Comparison of ENCODE assay signal across 8 cellular contexts in genomic region chr6:17156112-17156921, GRCh38. TPM values are rescaled to one million over a fixed set of nuclear protein-coding genes. Genes with fewer than 3 reads are reported as not detected.
DNase-seq lines count a peak whose midpoint lies in the region; ATAC-seq and TF ChIP-seq lines count a peak whose summit lies in the region.

No MANE protein-coding gene starts in this region.

- H3K4me1 ChIP-seq in IMR-90 (ENCODE audit: control insufficient read depth, insufficient read depth, low read length) (no peaks in the 10 kb centered on the region), OCI-LY7 (ENCODE audit: insufficient read depth, low read length, poor library complexity, severe bottlenecking) (no peaks in the 10 kb centered on the region), esophagus muscularis mucosa (peaks cover 0 to 4% (median 0%) of the 10 kb centered on the region in 4 donors)

- H3K27me3 ChIP-seq in IMR-90 (ENCODE audit: control insufficient read depth, insufficient read depth, low read length) (peaks cover 13% of the 10 kb centered on the region), esophagus muscularis mucosa (no peaks in the 10 kb centered on the region)

- peaks cover 21% of the 10 kb centered on the region for H3K9me3 Mint-ChIP-seq in nephron progenitor cell

- H3K4me3 Mint-ChIP-seq in nephron progenitor cell = no peak overlapping the region

- H3K4ac ChIP-seq in IMR-90 (ENCODE audit: low read depth, low read length) = no peak overlapping the region

- TF ChIP-seq CTCF in IMR-90 (conservative IDR thresholded peaks at IDR 0.05; ENCODE audit: low read depth, low read length) = peak; percentile 91
- TF ChIP-seq CTCF in OCI-LY7 (conservative IDR thresholded peaks at IDR 0.05; ENCODE audit: low read length) = peak; percentile 94
- peak; percentile 77 to 82 (median 81) for TF ChIP-seq CTCF in esophagus muscularis mucosa (IDR thresholded peaks at IDR 0.05)
- peak; percentile 81 for TF ChIP-seq CTCF in nephron progenitor cell (IDR thresholded peaks at IDR 0.05)

- no peak overlapping the region for H2AFZ ChIP-seq in IMR-90 (replicated peaks; ENCODE audit: low read length, poor library complexity)
- no peak overlapping the region for H2AFZ ChIP-seq in OCI-LY7 (ENCODE audit: low read length)

- peak; percentile 49; the same call in 1 of the 2 replicates for TF ChIP-seq POLR2A in IMR-90 (IDR thresholded peaks at IDR 0.05; ENCODE audit: low read depth, low read length)
- no peak for TF ChIP-seq POLR2A in esophagus muscularis mucosa (IDR thresholded peaks at IDR 0.05; ENCODE audit: low read depth)

- no peak overlapping the region for H3K27ac ChIP-seq in IMR-90 (ENCODE audit: insufficient read depth, low read length)
- H3K27ac ChIP-seq in OCI-LY7 (ENCODE audit: low read depth, low read length, poor library complexity, severe bottlenecking) = no peak overlapping the region
- H3K27ac ChIP-seq in esophagus muscularis mucosa (replicated peaks in 1 of 4) = no peak overlapping the region

- H3K14ac ChIP-seq in IMR-90 (replicated peaks; ENCODE audit: low read depth, low read length) = no peak overlapping the region

- H4K5ac ChIP-seq in IMR-90 (ENCODE audit: low read depth, low read length) = no peak overlapping the region

- POLR2A ChIA-PET in IMR-90 (lab: Charles Lee; ENCODE audit: unreplicated experiment) = no interaction called here
- POLR2A ChIA-PET in OCI-LY7 (lab: Charles Lee) = interaction anchor here (0.9 kb wide), 1 partner anchor 263 kb away, joined by 3 read pairs; no protein-coding TSS in a partner anchor

- H3K36me3 Mint-ChIP-seq in nephron progenitor cell (ENCODE audit: low read depth) = peaks cover 6% of the 10 kb centered on the region

- H3K18ac ChIP-seq in IMR-90 (ENCODE audit: low read depth, low read length) = no peak overlapping the region

- no peak overlapping the region for H2BK120ac ChIP-seq in IMR-90 (ENCODE audit: low read depth, low read length)

- DNase-seq in GF-D8 (lab: John Stamatoyannopoulos, UW) (peak; percentile 2), IMR-90 (peak; percentile 89), OCI-LY7 (ENCODE audit: low spot score) (peak; percentile 67), activated T-cell treated with anti-CD3 and anti-CD28 coated beads for 24 hours (ENCODE audit: low read depth) (peak; percentile 35), esophagus muscularis mucosa (ENCODE audit: extremely low spot score) (peak; percentile 91), nephron progenitor cell (peak; percentile 76), superior temporal gyrus (ENCODE audit: extremely low spot score) (peak; percentile 96), mesenteric fat pad (ENCODE audit: low spot score) (no peak)

- H3K4me2 ChIP-seq in IMR-90 (ENCODE audit: low read depth, low read length) = no peak overlapping the region
- H3K4me2 ChIP-seq in OCI-LY7 (ENCODE audit: low read length) = no peak overlapping the region

- intact Hi-C loops in IMR-90 (cut with micrococcal nuclease) (loop anchor here (1.0 to 10.0 kb wide), 5 partner anchors 126 to 1348 kb away; partner anchors contain the start of gene CAP2), OCI-LY7 (cut with micrococcal nuclease; ENCODE audit: unreplicated experiment) (loop anchor here (1.0 to 2.0 kb wide), 3 partner anchors 428 to 658 kb away; no protein-coding TSS in a partner anchor), esophagus muscularis mucosa (cut with DNase I) (loop anchor here (2.0 to 10.0 kb wide), 4 partner anchors 108 to 646 kb away; no protein-coding TSS in a partner anchor)

- no peak overlapping the region for H4K8ac ChIP-seq in IMR-90 (ENCODE audit: low read depth in 2 of 2, low read length in 2 of 2)

- no CpG with 5 or more reads among the region's 4 CpGs for WGBS in IMR-90 (ENCODE audit: extremely low coverage in 2 of 2, insufficient read length in 1 of 2), 2 experiments
- WGBS in esophagus muscularis mucosa = 39% methylated on average over 4 of the region's 4 CpGs

- H3K79me1 ChIP-seq in IMR-90 (ENCODE audit: low read depth in 1 of 2, low read length in 2 of 2) = no peaks in the 10 kb centered on the region

- H4K20me1 ChIP-seq in IMR-90 (ENCODE audit: insufficient read depth, low read length) (no peaks in the 10 kb centered on the region), OCI-LY7 (ENCODE audit: insufficient read depth, low read length) (no peaks in the 10 kb centered on the region)

- H3K9me2 ChIP-seq in OCI-LY7 (ENCODE audit: insufficient read depth, low read length) = no peaks in the 10 kb centered on the region

- H3K23ac ChIP-seq in IMR-90 (ENCODE audit: low read depth, low read length) = no peak overlapping the region

- H3K9me3 ChIP-seq in IMR-90 (ENCODE audit: control insufficient read depth, insufficient read depth, low read length) = peaks cover 11% of the 10 kb centered on the region
- peaks cover 10% of the 10 kb centered on the region; the same call in 1 of the 2 replicates for H3K9me3 ChIP-seq in OCI-LY7 (ENCODE audit: low read length)
- H3K9me3 ChIP-seq in esophagus muscularis mucosa = peaks cover 0 to 11% (median 2%) of the 10 kb centered on the region in 4 donors

- H3K4me3 ChIP-seq in IMR-90 (ENCODE audit: insufficient read depth, low read depth, low read length) = no peak overlapping the region
- no peak overlapping the region for H3K4me3 ChIP-seq in OCI-LY7 (ENCODE audit: low read depth, low read length, poor library complexity, severe bottlenecking)
- H3K4me3 ChIP-seq in esophagus muscularis mucosa = no peak overlapping the region

- H4K91ac ChIP-seq in IMR-90 (ENCODE audit: insufficient read depth, low read depth, low read length) = no peak overlapping the region

- H3K79me2 ChIP-seq in OCI-LY7 (ENCODE audit: insufficient read depth, low read depth, low read length) = no peaks in the 10 kb centered on the region

- BruUV-seq in IMR-90 (replicated peaks; lab: Mats Ljungman, UMichigan) = no TSS peak
- no TSS peak for BruUV-seq in OCI-LY7 (replicated peaks; lab: Mats Ljungman, UMichigan)

- no peak overlapping the region for H3K9ac ChIP-seq in IMR-90 (ENCODE audit: low read depth, low read length)

- H3K27ac Mint-ChIP-seq in nephron progenitor cell = no peak overlapping the region

- CTCF ChIA-PET in IMR-90 (lab: Yijun Ruan, JAX) (interaction anchor here (0.6 to 1.2 kb wide), 2 partner anchors 419 to 428 kb away, joined by 3 to 5 read pairs; no protein-coding TSS in a partner anchor), OCI-LY7 (lab: Charles Lee; ENCODE audit: unreplicated experiment) (no interaction called here)

- H2BK15ac ChIP-seq in IMR-90 (ENCODE audit: low read depth, low read length) = no peak overlapping the region

- no peak overlapping the region for H2AK5ac ChIP-seq in IMR-90 (ENCODE audit: low read depth, low read length)

- peak; percentile 90 for ATAC-seq in IMR-90 (ENCODE audit: low read depth)

- dilution Hi-C loops in IMR-90 (cut with HindIII; ENCODE audit: low sequenced_read_pairs, unreplicated experiment) = no loop called here

- H2AK9ac ChIP-seq in IMR-90 (replicated peaks; ENCODE audit: low read depth, low read length, poor library complexity) = no peak overlapping the region

- H3K4me1 Mint-ChIP-seq in nephron progenitor cell = no peaks in the 10 kb centered on the region

- H2BK20ac ChIP-seq in IMR-90 (ENCODE audit: low read depth, low read length) = no peak overlapping the region

- H3K27me3 Mint-ChIP-seq in nephron progenitor cell (ENCODE audit: low read depth, poor library complexity) = no peaks in the 10 kb centered on the region

- no peaks in the 10 kb centered on the region for H3K36me3 ChIP-seq in IMR-90 (ENCODE audit: control insufficient read depth, insufficient read depth, low read length)
- no peaks in the 10 kb centered on the region for H3K36me3 ChIP-seq in OCI-LY7 (ENCODE audit: insufficient read depth, low read length)
- H3K36me3 ChIP-seq in esophagus muscularis mucosa = no peaks in the 10 kb centered on the region

- in situ Hi-C loops in IMR-90 (cut with MboI; ENCODE audit: low sequenced_read_pairs) = loop anchor here (5.0 to 10.0 kb wide), 2 partner anchors 436 to 628 kb away; no protein-coding TSS in a partner anchor

- TF ChIP-seq EP300 in esophagus muscularis mucosa (IDR thresholded peaks at IDR 0.05) = no peak

- no peaks in the 10 kb centered on the region for H3K9me1 ChIP-seq in IMR-90 (ENCODE audit: insufficient read depth, low read length)

- no peak overlapping the region for H3K56ac ChIP-seq in IMR-90 (ENCODE audit: extremely low read depth, insufficient read depth, low read length)

- H2BK5ac ChIP-seq in IMR-90 (ENCODE audit: low read depth, low read length, poor library complexity, severe bottlenecking) = no peak overlapping the region

- TF ChIP-seq RAD21 in IMR-90 (IDR thresholded peaks at IDR 0.05; ENCODE audit: low read length) = peak; percentile 96

TF ChIP-seq in IMR-90, 13 proteins besides CTCF, POLR2A, EP300 and RAD21:
- peak; percentile 71 for TF ChIP-seq CEBPB (IDR thresholded peaks at IDR 0.05; ENCODE audit: low read depth, low read length)
- peak; percentile 91 for TF ChIP-seq SMC3 (IDR thresholded peaks at IDR 0.05; ENCODE audit: low read depth, low read length)
- no peak for TF ChIP-seq FOS (IDR thresholded peaks at IDR 0.05; ENCODE audit: low read depth, low read length)
- no peak for TF ChIP-seq MAFK (IDR thresholded peaks at IDR 0.05; ENCODE audit: low read depth, low read length)
- no peak for TF ChIP-seq BHLHE40 (IDR thresholded peaks at IDR 0.05; ENCODE audit: low read depth, low read length)
- no peak for TF ChIP-seq MXI1 (IDR thresholded peaks at IDR 0.05; ENCODE audit: borderline replicate concordance, low read depth, low read length)
TF ChIP-seq in IMR-90: peak in this region for 2.

RNA-seq across cellular contexts. Expression of gene STMND1, which starts 54.5 kb away (rescaled TPM):
- total RNA-seq in IMR-90 (2012; rRNA removed) (not detected in 2 replicates), OCI-LY7 (2022) (not detected in 2 replicates), esophagus muscularis mucosa (not detected), mesenteric fat pad (not detected)
- polyA plus RNA-seq in IMR-90 (2012; rRNA removed) = not detected in 2 replicates
- polyA plus RNA-seq in IMR-90 (2012; cell fraction: cytosol; rRNA removed) = not detected in 2 replicates
- polyA plus RNA-seq in IMR-90 (2012; cell fraction: nucleus; rRNA removed; ENCODE audit: low replicate concordance) = not detected in 2 replicates
- total RNA-seq in OCI-LY7 (2014; rRNA removed; shearing (Covaris generic)) = not detected in 2 replicates
